In the genomic region with DNA sequence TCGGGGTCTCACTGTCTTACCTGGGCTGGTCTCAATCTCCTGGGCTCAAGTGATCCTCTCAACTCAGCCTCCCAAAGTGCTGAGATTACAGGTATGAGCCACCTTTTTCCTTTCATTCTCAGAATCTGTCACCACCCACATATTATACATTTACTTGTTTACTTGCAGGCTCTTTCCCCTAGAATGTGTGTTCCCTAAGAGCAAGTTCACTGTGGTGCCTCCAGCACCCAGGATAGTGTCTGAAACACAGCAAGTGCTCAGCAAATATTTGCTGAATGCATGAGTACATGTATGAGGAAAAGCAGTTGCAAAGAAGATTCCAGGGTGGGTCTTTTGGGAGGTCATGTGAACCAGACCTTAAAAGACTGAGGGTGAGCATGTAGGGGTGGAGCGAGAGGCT, we compare ENCODE assay signal across 23 cellular contexts.
A peak's percentile ranks its signal among the peaks of the same experiment; 100 is the strongest.
DNase-seq lines count a peak whose midpoint lies in the region; ATAC-seq and TF ChIP-seq lines count a peak whose summit lies in the region.
"Had no signal": no experiment of that assay in that cellular context is flagged by ENCODE, and none has a peak within 500 bp of the region (broad histone marks: within the 10 kb centered on the region; RNA-seq: fewer than 3 reads in every experiment).

No MANE protein-coding gene starts in this region.

- H3K4me3 Mint-ChIP-seq in memory B cell (peak overlapping the region; percentile 1), natural killer cell (no peak overlapping the region)

- H3K27me3 ChIP-seq in aorta (ENCODE audit: control insufficient read depth in 1 of 2, insufficient read depth in 2 of 2, low read length in 1 of 2) (no peaks in the 10 kb centered on the region), prostate gland (replicated peaks; ENCODE audit: insufficient read depth) (no peaks in the 10 kb centered on the region)
- H3K27me3 ChIP-seq: BLaER1, neutrophil, tibial artery had no signal

- H3K27ac Mint-ChIP-seq in memory B cell (no peak overlapping the region), natural killer cell (no peak overlapping the region)

- DNase-seq in DMS53 (lab: John Stamatoyannopoulos, UW) (peak; percentile 21), DMS53 treated with DMSO at 0.1 percent for 48 hours (lab: John Stamatoyannopoulos, UW; ENCODE audit: unreplicated experiment) (no peak), memory B cell (ENCODE audit: low spot score in 2 of 2) (no peak), natural killer cell (no peak), aorta (no peak), prostate gland (ENCODE audit: low spot score) (no peak)
- DNase-seq: activated CD4-positive, alpha-beta T cell treated with anti-CD3 and anti-CD28 coated beads, Interleukin-2, amount 50 U/mL, for 1 hour; amniotic stem cell; central memory CD4-positive, alpha-beta T cell; DMS153; IMR-90; NCI-H1436; NCI-H2171; NCI-H82; retina; tibial artery had no signal

- no peak overlapping the region for H3K4me3 ChIP-seq in aorta (ENCODE audit: low read length in 2 of 2)
- no peak overlapping the region for H3K4me3 ChIP-seq in prostate gland
- H3K4me3 ChIP-seq: BLaER1, tibial artery had no signal

- ATAC-seq in GM21447 (IDR thresholded peaks at IDR 0.05; ENCODE audit: unreplicated experiment) (peak; percentile 20), HG03175 (IDR thresholded peaks at IDR 0.05; ENCODE audit: unreplicated experiment) (peak; percentile 6), memory B cell (ENCODE audit: low read depth) (no peak), natural killer cell (no peak), aorta (ENCODE audit: low FRiP score) (no peak)
- ATAC-seq: HCT116, left lobe of liver had no signal

- no peak for TF ChIP-seq POLR2A in prostate gland (IDR thresholded peaks at IDR 0.05)

- H3K27me3 Mint-ChIP-seq in memory B cell (no peaks in the 10 kb centered on the region), natural killer cell (ENCODE audit: low read depth in 2 of 2) (peaks cover 0 to 6% of the 10 kb centered on the region in 2 donors)

- H3K36me3 ChIP-seq in aorta (ENCODE audit: control insufficient read depth in 1 of 2, insufficient read depth in 2 of 2, low read length in 1 of 2) (no peaks in the 10 kb centered on the region), prostate gland (no peaks in the 10 kb centered on the region)
- H3K36me3 ChIP-seq: BLaER1, neutrophil, tibial artery had no signal

- no peak overlapping the region for H3K27ac ChIP-seq in aorta (ENCODE audit: low read depth in 1 of 2, low read length in 2 of 2)
- H3K27ac ChIP-seq in prostate gland: no peak overlapping the region
- H3K27ac ChIP-seq: 22Rv1, BLaER1, neutrophil, tibial artery had no signal

- H3K9me3 Mint-ChIP-seq in memory B cell (no peaks in the 10 kb centered on the region), natural killer cell (no peaks in the 10 kb centered on the region)

- no peaks in the 10 kb centered on the region for H3K9me3 ChIP-seq in aorta (ENCODE audit: control insufficient read depth, low read length)
- H3K9me3 ChIP-seq in prostate gland: no peaks in the 10 kb centered on the region
- H3K9me3 ChIP-seq: BLaER1, neutrophil, tibial artery had no signal

- 88 to 98% methylated on average over 2 of the region's 2 CpGs for WGBS in aorta, 2 donors
- WGBS in prostate gland: 95% methylated on average over 2 of the region's 2 CpGs

- H3K4me1 ChIP-seq in aorta (ENCODE audit: control insufficient read depth in 1 of 2, insufficient read depth in 2 of 2, low read length in 2 of 2) (no peaks in the 10 kb centered on the region), prostate gland (replicated peaks) (no peaks in the 10 kb centered on the region)
- H3K4me1 ChIP-seq: BLaER1, tibial artery had no signal

- TF ChIP-seq CTCF in natural killer cell (IDR thresholded peaks at IDR 0.05) (no peak), prostate gland (IDR thresholded peaks at IDR 0.05) (no peak)

- intact Hi-C loops in natural killer cell (cut with micrococcal nuclease) (no loop called here), aorta (cut with DNase I) (no loop called here), prostate gland (cut with DNase I) (no loop called here)

- peaks cover 15% of the 10 kb centered on the region for H3K4me1 Mint-ChIP-seq in memory B cell
- H3K4me1 Mint-ChIP-seq in natural killer cell: no peaks in the 10 kb centered on the region

- H3K36me3 Mint-ChIP-seq in memory B cell: no peaks in the 10 kb centered on the region
- no peaks in the 10 kb centered on the region for H3K36me3 Mint-ChIP-seq in natural killer cell

Comparison
In these comparisons a context has a peak if more than half of its experiments do, and no peak if none do; other contexts are left out.
1. ATAC-seq: peak in GM21447 (single experiment) and HG03175 (single experiment); none in memory B cell (single experiment), natural killer cell (0 of 3) and aorta (single experiment).